ENCODE assay signal across 8 cellular contexts in genomic region chrX:40346379-40346778, GRCh38.
"Had no signal": no experiment of that assay in that cellular context is flagged by ENCODE, and none has a peak within 500 bp of the region (broad histone marks: within the 10 kb centered on the region; RNA-seq: fewer than 3 reads in every experiment).

No MANE protein-coding gene starts in this region.

- DNase-seq: IMR-90, KBM-7, KG1 had no signal

- H3K9ac ChIP-seq: KMS-11 had no signal

- FAIRE-seq: HTR-8/SVneo, K562 had no signal

- H3K27ac ChIP-seq: HL-60, KMS-11 had no signal

- H3K4me3 ChIP-seq: K562 had no signal

- H3K4me2 ChIP-seq: KMS-11 had no signal

- H3K4me3 Mint-ChIP-seq: IgD-negative memory B cell had no signal

- ATAC-seq: K562 had no signal

- H3K27ac Mint-ChIP-seq: IgD-negative memory B cell had no signal

- H3K4me1 Mint-ChIP-seq: IgD-negative memory B cell had no signal
